ENCODE assay signal across 8 cellular contexts in genomic region chr16:22190169-22191088, GRCh38. TPM values are rescaled to one million over a fixed set of nuclear protein-coding genes. Genes with fewer than 3 reads are reported as not detected.
DNase-seq lines count a peak whose midpoint lies in the region; ATAC-seq, FAIRE-seq and TF ChIP-seq lines count a peak whose summit lies in the region.

No MANE protein-coding gene starts in this region.

- intact Hi-C loops in endothelial cell of umbilical vein (cut with micrococcal nuclease): loop anchor here (5.0 kb wide), 2 partner anchors 942 to 1288 kb away; partner anchors contain the start of genes DCUN1D3 and LYRM1

- H3K4me2 ChIP-seq in OCI-LY1 (ENCODE audit: low read length): peak overlapping the region; percentile 98
- H3K4me2 ChIP-seq in endothelial cell of umbilical vein (ENCODE audit: insufficient read depth, low read length): peak overlapping the region; percentile 96

- H3K4me3 ChIP-seq in OCI-LY1 (ENCODE audit: low read depth, low read length, poor library complexity, severe bottlenecking) (peak overlapping the region; percentile 80), endothelial cell of umbilical vein (replicated peaks in 1 of 3; ENCODE audit: insufficient read depth in 1 of 3, low read depth in 1 of 3, low read length in 3 of 3) (peak overlapping the region; percentile 26 to 54 (median 42)), mononuclear cell (ENCODE audit: low read length) (peak overlapping the region; percentile 63)

- peak; percentile 98 for FAIRE-seq in endothelial cell of umbilical vein (lab: Jason Lieb, UNC)

- ATAC-seq in GM21526 (IDR thresholded peaks at IDR 0.05; ENCODE audit: low FRiP score, unreplicated experiment): peak; percentile 54

- H3K4me1 ChIP-seq in OCI-LY1 (ENCODE audit: insufficient read depth, low read length, severe bottlenecking): peaks cover 41% of the 10 kb centered on the region
- peaks cover 45% of the 10 kb centered on the region for H3K4me1 ChIP-seq in endothelial cell of umbilical vein (ENCODE audit: control insufficient read depth, extremely low read depth, insufficient read depth, low read length)
- H3K4me1 ChIP-seq in mononuclear cell (ENCODE audit: insufficient read depth, low read length): peaks cover 57% of the 10 kb centered on the region

- no peaks in the 10 kb centered on the region for H3K9me1 ChIP-seq in endothelial cell of umbilical vein (replicated peaks; ENCODE audit: control insufficient read depth, extremely low read depth, insufficient read depth, low read length)

- H3K79me2 ChIP-seq in OCI-LY1 (ENCODE audit: insufficient read depth, low read length) (no peaks in the 10 kb centered on the region), endothelial cell of umbilical vein (ENCODE audit: control insufficient read depth, insufficient read depth, low read length) (no peaks in the 10 kb centered on the region)

- DNase-seq in DMS 273 treated with DMSO at 0.1 percent for 48 hours (lab: John Stamatoyannopoulos, UW) (peak; percentile 99), HuH-7 (ENCODE audit: low spot score) (peak; percentile 79), activated T-cell treated with anti-CD3 and anti-CD28 coated beads for 1 hour (ENCODE audit: low read depth) (peak; percentile 99), endothelial cell of umbilical vein (ENCODE audit: low read depth, low spot score) (peak; percentile 100)
- DNase-seq in stimulated activated CD8-positive, alpha-beta memory T cell treated with anti-CD3 and anti-CD28 coated beads, Interleukin-2, amount 100 ng/mL, for 48 hours (ENCODE audit: low read depth in 2 of 2): peak; percentile 99 to 100

- H3K27ac ChIP-seq in OCI-LY1 (ENCODE audit: low read depth, low read length, poor library complexity, severe bottlenecking) (peak overlapping the region; percentile 91), endothelial cell of umbilical vein (ENCODE audit: insufficient read depth, low read depth, low read length) (peak overlapping the region; percentile 99)

- POLR2A ChIA-PET in endothelial cell of umbilical vein (lab: Charles Lee): no interaction called here

- dilution Hi-C loops in endothelial cell of umbilical vein (cut with MboI; ENCODE audit: extremely low pct_ligation_motif_present, low sequenced_read_pairs): no loop called here

- H3K9me2 ChIP-seq in OCI-LY1 (ENCODE audit: low read depth, low read length): no peaks in the 10 kb centered on the region

- no peaks in the 10 kb centered on the region for H3F3A ChIP-seq in OCI-LY1 (ENCODE audit: insufficient read depth, low read length)

- H3K36me3 ChIP-seq in OCI-LY1 (ENCODE audit: insufficient read depth, low read length) (no peaks in the 10 kb centered on the region), endothelial cell of umbilical vein (ENCODE audit: control insufficient read depth in 2 of 2, extremely low read depth in 1 of 2, insufficient read depth in 2 of 2, low read length in 2 of 2) (no peaks in the 10 kb centered on the region)

- BruUV-seq in endothelial cell of umbilical vein (replicated peaks; lab: Mats Ljungman, UMichigan): no TSS peak

- peak; percentile 62 for TF ChIP-seq POLR2A in endothelial cell of umbilical vein (IDR thresholded peaks at IDR 0.05; ENCODE audit: low read depth, low read length)

- peak overlapping the region; percentile 77 for H3K9ac ChIP-seq in OCI-LY1 (ENCODE audit: low read length)
- H3K9ac ChIP-seq in endothelial cell of umbilical vein (replicated peaks; ENCODE audit: extremely low read depth, insufficient read depth, low read length): peak overlapping the region; percentile 96

- H3K9me3 ChIP-seq in OCI-LY1 (ENCODE audit: low read length) (no peaks in the 10 kb centered on the region), endothelial cell of umbilical vein (replicated peaks; ENCODE audit: control insufficient read depth, insufficient read depth, low read length) (no peaks in the 10 kb centered on the region), mononuclear cell (ENCODE audit: low read depth, low read length) (no peaks in the 10 kb centered on the region)

- H2AFZ ChIP-seq in OCI-LY1 (ENCODE audit: low read length) (0 out of 2 replicates have a peak overlapping the region, but pooled peaks have one; percentile 32), endothelial cell of umbilical vein (ENCODE audit: low read depth, low read length) (peak overlapping the region; percentile 88)

- H3K27me3 ChIP-seq in OCI-LY1 (ENCODE audit: insufficient read depth, low read length): no peaks in the 10 kb centered on the region
- no peaks in the 10 kb centered on the region for H3K27me3 ChIP-seq in endothelial cell of umbilical vein (ENCODE audit: control insufficient read depth in 2 of 2, insufficient read depth in 2 of 2, low read length in 2 of 2)
- H3K27me3 ChIP-seq in mononuclear cell (ENCODE audit: insufficient read depth, low read length): no peaks in the 10 kb centered on the region

- TF ChIP-seq CTCF in OCI-LY1 (IDR thresholded peaks at IDR 0.05; ENCODE audit: low read length) (no peak), endothelial cell of umbilical vein (IDR thresholded peaks at IDR 0.05; ENCODE audit: extremely low read depth in 1 of 2, insufficient read depth in 1 of 2, low read depth in 1 of 2, low read length in 2 of 2) (no peak)

- CTCF ChIA-PET in endothelial cell of umbilical vein (lab: Charles Lee): interaction anchor here (1.1 to 4.4 kb wide), 8 partner anchors 15 to 239 kb away, joined by 3 to 99 read pairs (median 8); partner anchors contain the start of genes EEF2K and PDZD9

- H4K20me1 ChIP-seq in OCI-LY1 (ENCODE audit: insufficient read depth, low read length): no peaks in the 10 kb centered on the region
- H4K20me1 ChIP-seq in endothelial cell of umbilical vein (replicated peaks; ENCODE audit: control insufficient read depth, extremely low read depth, insufficient read depth, low read length): no peaks in the 10 kb centered on the region

TF ChIP-seq in endothelial cell of umbilical vein, 7 proteins besides CTCF, POLR2A, EP300 and RAD21:
- TF ChIP-seq FOS (IDR thresholded peaks at IDR 0.05; ENCODE audit: borderline replicate concordance, insufficient read depth, low read length) (no peak), JUN (IDR thresholded peaks at IDR 0.05; ENCODE audit: borderline replicate concordance, insufficient read depth, insufficient read length, low read depth) (no peak), MYC (IDR thresholded peaks at IDR 0.05; ENCODE audit: low read depth, low read length) (no peak), GATA2 (IDR thresholded peaks at IDR 0.05; ENCODE audit: insufficient read depth, insufficient read length, low read depth, low read length) (no peak), POLR2AphosphoS5 (IDR thresholded peaks at IDR 0.05; ENCODE audit: insufficient read depth, low read depth, low read length) (peak; percentile 34)

RNA-seq across cellular contexts. Expression of gene EEF2K, which starts 15.6 kb away (rescaled TPM):
- 44.1 and 48.6 TPM in 2 replicates for total RNA-seq in endothelial cell of umbilical vein
- polyA plus RNA-seq in endothelial cell of umbilical vein: 16.0 and 18.4 TPM in 2 replicates
- 19.7 and 20.7 TPM in 2 replicates for polyA plus RNA-seq in endothelial cell of umbilical vein (2011; cell fraction: cytosol; rRNA removed)
- 58.3 and 61.0 TPM in 2 replicates for polyA plus RNA-seq in endothelial cell of umbilical vein (2011; cell fraction: nucleus; rRNA removed)
- 13.6 and 15.5 TPM in 2 replicates for polyA plus RNA-seq in endothelial cell of umbilical vein (2012)
- polyA minus RNA-seq in endothelial cell of umbilical vein: 39.5 and 48.7 TPM in 2 replicates
- polyA minus RNA-seq in endothelial cell of umbilical vein (2011; cell fraction: cytosol; rRNA and poly(A)+ RNA removed): 14.5 TPM
- 22.4 and 29.9 TPM in 2 replicates for polyA minus RNA-seq in endothelial cell of umbilical vein (2011; cell fraction: nucleus; rRNA and poly(A)+ RNA removed)
- total RNA-seq in mononuclear cell: 9.0 TPM

RNA-seq across cellular contexts. Expression of gene SDR42E2, which starts 28.1 kb away (rescaled TPM):
- total RNA-seq in endothelial cell of umbilical vein (0.13 and 0.21 TPM in 2 replicates), mononuclear cell (0.52 TPM)
- 0.03 TPM in 2 replicates for polyA plus RNA-seq in endothelial cell of umbilical vein
- polyA plus RNA-seq in endothelial cell of umbilical vein (2011; cell fraction: cytosol; rRNA removed): 0.01 TPM in 1 of 2 replicates, not detected in the other
- 0.11 and 0.17 TPM in 2 replicates for polyA plus RNA-seq in endothelial cell of umbilical vein (2011; cell fraction: nucleus; rRNA removed)
- polyA plus RNA-seq in endothelial cell of umbilical vein (2012): not detected in 2 replicates
- polyA minus RNA-seq in endothelial cell of umbilical vein: 0.12 TPM in 1 of 2 replicates, not detected in the other
- polyA minus RNA-seq in endothelial cell of umbilical vein (2011; cell fraction: cytosol; rRNA and poly(A)+ RNA removed): not detected
- 0.53 and 0.63 TPM in 2 replicates for polyA minus RNA-seq in endothelial cell of umbilical vein (2011; cell fraction: nucleus; rRNA and poly(A)+ RNA removed)

Comparison
In these comparisons a context has a peak if more than half of its experiments do, and no peak if none do; other contexts are left out.
1. Peak in every context shown above with its lines: DNase-seq, ATAC-seq, H3K4me3 ChIP-seq and H3K27ac ChIP-seq.